In genomic region chr6:81984599-81984998, GRCh38 we compare ENCODE assay signal across 22 cellular contexts.
DNase-seq lines count a peak whose midpoint lies in the region; ATAC-seq and TF ChIP-seq lines count a peak whose summit lies in the region.
"Had no signal": no experiment of that assay in that cellular context is flagged by ENCODE, and none has a peak within 500 bp of the region (broad histone marks: within the 10 kb centered on the region; RNA-seq: fewer than 3 reads in every experiment).

No MANE protein-coding gene starts in this region.

- peaks cover 10% of the 10 kb centered on the region for H3K9me3 Mint-ChIP-seq in progenitor cell of endocrine pancreas (ENCODE audit: low read depth)
- H3K9me3 Mint-ChIP-seq: T-helper 2 cell treated with Interferon-gamma antibody and Interleukin-4, amounts not matched to agents 5 μg/mL and 100 μg/mL, for 36 hours had no signal

- no peaks in the 10 kb centered on the region for H3K36me3 Mint-ChIP-seq in progenitor cell of endocrine pancreas (ENCODE audit: insufficient read depth)
- H3K36me3 Mint-ChIP-seq: CD4-positive, CD25-positive, alpha-beta regulatory T cell had no signal

- no peak for TF ChIP-seq POLR2A in erythroblast (IDR thresholded peaks at IDR 0.05; ENCODE audit: low read length)

- no peak overlapping the region for H3K27ac Mint-ChIP-seq in progenitor cell of endocrine pancreas
- H3K27ac Mint-ChIP-seq: activated naive CD4-positive, alpha-beta T cell treated with anti-CD3 and anti-CD28 coated beads for 36 hours; CD4-positive, CD25-positive, alpha-beta regulatory T cell; T-helper 2 cell treated with Interferon-gamma antibody and Interleukin-4, amounts not matched to agents 5 μg/mL and 100 μg/mL, for 36 hours had no signal

- TF ChIP-seq CTCF in progenitor cell of endocrine pancreas (IDR thresholded peaks at IDR 0.05; ENCODE audit: unreplicated experiment): no peak

- H3K36me3 ChIP-seq in MG63: no peaks in the 10 kb centered on the region
- H3K36me3 ChIP-seq: breast epithelium, stomach, transverse colon had no signal

- no peaks in the 10 kb centered on the region; the same call in 1 of the 2 replicates for H3K27me3 ChIP-seq in MG63
- H3K27me3 ChIP-seq: breast epithelium, stomach, transverse colon had no signal

- H3K4me1 Mint-ChIP-seq in progenitor cell of endocrine pancreas (ENCODE audit: low read depth): no peaks in the 10 kb centered on the region
- H3K4me1 Mint-ChIP-seq: CD4-positive, CD25-positive, alpha-beta regulatory T cell had no signal

- no peaks in the 10 kb centered on the region for H3K27me3 Mint-ChIP-seq in progenitor cell of endocrine pancreas
- H3K27me3 Mint-ChIP-seq: CD4-positive, CD25-positive, alpha-beta regulatory T cell had no signal

- H3K4me3 Mint-ChIP-seq in progenitor cell of endocrine pancreas (ENCODE audit: low read depth): no peak overlapping the region
- H3K4me3 Mint-ChIP-seq: activated naive CD4-positive, alpha-beta T cell treated with anti-CD3 and anti-CD28 coated beads for 36 hours; CD4-positive, CD25-positive, alpha-beta regulatory T cell; T-helper 2 cell treated with Interferon-gamma antibody and Interleukin-4, amounts not matched to agents 5 μg/mL and 100 μg/mL, for 36 hours had no signal

- H3K4me3 ChIP-seq in MG63: no peak overlapping the region
- H3K4me3 ChIP-seq: breast epithelium, psoas muscle, stomach, transverse colon had no signal

- peak; percentile 62 for ATAC-seq in GM18498 (IDR thresholded peaks at IDR 0.05; ENCODE audit: unreplicated experiment)
- peak; percentile 59 for ATAC-seq in GM19395 (IDR thresholded peaks at IDR 0.05; ENCODE audit: unreplicated experiment)
- ATAC-seq in HG02610 (IDR thresholded peaks at IDR 0.05; ENCODE audit: unreplicated experiment): peak; percentile 56
- ATAC-seq in HG03520 (IDR thresholded peaks at IDR 0.05; ENCODE audit: unreplicated experiment): peak; percentile 59
- ATAC-seq: psoas muscle had no signal

- H3K9me3 ChIP-seq in MG63: peaks cover 7% of the 10 kb centered on the region; the same call in 1 of the 2 replicates

- DNase-seq in activated CD4-positive, alpha-beta T cell treated with anti-CD3 and anti-CD28 coated beads, Interleukin-2, amount 50 U/mL, for 48 hours: no peak
- DNase-seq in erythroblast (lab: John Stamatoyannopoulos, UW) (no peak), progenitor cell of endocrine pancreas (ENCODE audit: low spot score, unreplicated experiment) (no peak), MG63 (no peak)
- DNase-seq: 8988T; activated CD4-positive, alpha-beta T cell treated with anti-CD3 and anti-CD28 coated beads for 4 hours; activated naive CD4-positive, alpha-beta T cell treated with anti-CD3 and anti-CD28 coated beads for 36 hours; activated T-cell treated with anti-CD3 and anti-CD28 coated beads, Interleukin-2, amount 50 U/mL, for 48 hours; CD4-positive, CD25-positive, alpha-beta regulatory T cell; effector CD4-positive, alpha-beta T cell; head of caudate nucleus; mammary epithelial cell; NCI-H1694 treated with DMSO at 0.1 percent for 48 hours; psoas muscle; stomach; transverse colon had no signal
